2 cellular contexts compared by ENCODE assay signal in the genomic region with DNA sequence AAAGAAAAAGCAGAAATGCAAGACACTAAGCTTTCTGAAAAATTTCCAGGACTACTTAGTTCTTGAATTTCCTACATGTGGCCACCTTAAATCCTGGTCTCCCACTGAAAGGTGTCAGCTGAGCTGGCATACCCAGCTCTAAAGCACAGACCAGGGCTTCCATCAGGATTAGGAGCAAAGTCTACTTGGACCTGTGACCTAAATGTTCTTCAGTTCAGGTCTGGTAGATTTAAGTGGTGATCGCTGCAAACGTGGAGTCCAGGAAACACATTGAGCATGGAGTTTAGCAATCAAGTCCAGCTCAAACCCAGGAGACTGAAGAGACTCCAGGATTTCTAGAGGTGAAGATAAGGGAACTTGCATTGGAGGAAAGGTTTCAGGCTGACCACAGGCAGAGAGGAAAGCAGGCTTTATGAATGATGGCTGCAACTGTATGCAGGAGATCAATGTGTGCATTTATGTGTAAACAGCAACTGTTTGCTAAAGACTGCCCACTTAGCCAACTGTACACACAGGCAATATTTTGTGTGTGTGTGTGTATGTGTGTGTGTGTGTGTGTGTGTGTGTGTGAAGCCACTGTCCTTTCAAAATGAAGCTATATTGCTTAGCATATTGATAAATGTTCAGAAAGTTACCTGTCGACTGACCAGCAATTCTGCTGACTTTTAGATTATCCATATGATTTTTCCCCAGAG.
TF ChIP-seq lines count a peak whose summit lies in the region.

No MANE protein-coding gene starts in this region.

TF ChIP-seq in GM23338, 12 proteins besides CTCF, POLR2A, EP300 and RAD21 (continued from another document):
- TF ChIP-seq, protein P1, sequence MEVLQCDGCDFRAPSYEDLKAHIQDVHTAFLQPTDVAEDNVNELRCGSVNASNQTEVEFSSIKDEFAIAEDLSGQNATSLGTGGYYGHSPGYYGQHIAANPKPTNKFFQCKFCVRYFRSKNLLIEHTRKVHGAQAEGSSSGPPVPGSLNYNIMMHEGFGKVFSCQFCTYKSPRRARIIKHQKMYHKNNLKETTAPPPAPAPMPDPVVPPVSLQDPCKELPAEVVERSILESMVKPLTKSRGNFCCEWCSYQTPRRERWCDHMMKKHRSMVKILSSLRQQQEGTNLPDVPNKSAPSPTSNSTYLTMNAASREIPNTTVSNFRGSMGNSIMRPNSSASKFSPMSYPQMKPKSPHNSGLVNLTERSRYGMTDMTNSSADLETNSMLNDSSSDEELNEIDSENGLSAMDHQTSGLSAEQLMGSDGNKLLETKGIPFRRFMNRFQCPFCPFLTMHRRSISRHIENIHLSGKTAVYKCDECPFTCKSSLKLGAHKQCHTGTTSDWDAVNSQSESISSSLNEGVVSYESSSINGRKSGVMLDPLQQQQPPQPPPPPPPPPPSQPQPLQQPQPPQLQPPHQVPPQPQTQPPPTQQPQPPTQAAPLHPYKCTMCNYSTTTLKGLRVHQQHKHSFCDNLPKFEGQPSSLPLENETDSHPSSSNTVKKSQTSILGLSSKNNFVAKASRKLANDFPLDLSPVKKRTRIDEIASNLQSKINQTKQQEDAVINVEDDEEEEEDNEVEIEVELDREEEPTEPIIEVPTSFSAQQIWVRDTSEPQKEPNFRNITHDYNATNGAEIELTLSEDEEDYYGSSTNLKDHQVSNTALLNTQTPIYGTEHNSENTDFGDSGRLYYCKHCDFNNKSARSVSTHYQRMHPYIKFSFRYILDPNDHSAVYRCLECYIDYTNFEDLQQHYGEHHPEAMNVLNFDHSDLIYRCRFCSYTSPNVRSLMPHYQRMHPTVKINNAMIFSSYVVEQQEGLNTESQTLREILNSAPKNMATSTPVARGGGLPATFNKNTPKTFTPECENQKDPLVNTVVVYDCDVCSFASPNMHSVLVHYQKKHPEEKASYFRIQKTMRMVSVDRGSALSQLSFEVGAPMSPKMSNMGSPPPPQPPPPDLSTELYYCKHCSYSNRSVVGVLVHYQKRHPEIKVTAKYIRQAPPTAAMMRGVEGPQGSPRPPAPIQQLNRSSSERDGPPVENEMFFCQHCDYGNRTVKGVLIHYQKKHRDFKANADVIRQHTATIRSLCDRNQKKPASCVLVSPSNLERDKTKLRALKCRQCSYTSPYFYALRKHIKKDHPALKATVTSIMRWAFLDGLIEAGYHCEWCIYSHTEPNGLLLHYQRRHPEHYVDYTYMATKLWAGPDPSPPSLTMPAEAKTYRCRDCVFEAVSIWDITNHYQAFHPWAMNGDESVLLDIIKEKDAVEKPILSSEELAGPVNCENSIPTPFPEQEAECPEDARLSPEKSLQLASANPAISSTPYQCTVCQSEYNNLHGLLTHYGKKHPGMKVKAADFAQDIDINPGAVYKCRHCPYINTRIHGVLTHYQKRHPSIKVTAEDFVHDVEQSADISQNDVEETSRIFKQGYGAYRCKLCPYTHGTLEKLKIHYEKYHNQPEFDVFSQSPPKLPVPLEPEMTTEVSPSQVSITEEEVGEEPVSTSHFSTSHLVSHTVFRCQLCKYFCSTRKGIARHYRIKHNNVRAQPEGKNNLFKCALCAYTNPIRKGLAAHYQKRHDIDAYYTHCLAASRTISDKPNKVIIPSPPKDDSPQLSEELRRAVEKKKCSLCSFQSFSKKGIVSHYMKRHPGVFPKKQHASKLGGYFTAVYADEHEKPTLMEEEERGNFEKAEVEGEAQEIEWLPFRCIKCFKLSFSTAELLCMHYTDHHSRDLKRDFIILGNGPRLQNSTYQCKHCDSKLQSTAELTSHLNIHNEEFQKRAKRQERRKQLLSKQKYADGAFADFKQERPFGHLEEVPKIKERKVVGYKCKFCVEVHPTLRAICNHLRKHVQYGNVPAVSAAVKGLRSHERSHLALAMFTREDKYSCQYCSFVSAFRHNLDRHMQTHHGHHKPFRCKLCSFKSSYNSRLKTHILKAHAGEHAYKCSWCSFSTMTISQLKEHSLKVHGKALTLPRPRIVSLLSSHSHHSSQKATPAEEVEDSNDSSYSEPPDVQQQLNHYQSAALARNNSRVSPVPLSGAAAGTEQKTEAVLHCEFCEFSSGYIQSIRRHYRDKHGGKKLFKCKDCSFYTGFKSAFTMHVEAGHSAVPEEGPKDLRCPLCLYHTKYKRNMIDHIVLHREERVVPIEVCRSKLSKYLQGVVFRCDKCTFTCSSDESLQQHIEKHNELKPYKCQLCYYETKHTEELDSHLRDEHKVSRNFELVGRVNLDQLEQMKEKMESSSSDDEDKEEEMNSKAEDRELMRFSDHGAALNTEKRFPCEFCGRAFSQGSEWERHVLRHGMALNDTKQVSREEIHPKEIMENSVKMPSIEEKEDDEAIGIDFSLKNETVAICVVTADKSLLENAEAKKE (CRISPR knock-in tag; IDR thresholded peaks at IDR 0.05), result no peak

TF ChIP-seq in liver, 16 proteins besides CTCF, POLR2A, EP300 and RAD21 (continued from another document):
- TF ChIP-seq REST (IDR thresholded peaks at IDR 0.05), result peak; percentile 34
- no peak for TF ChIP-seq TAF1 (conservative IDR thresholded peaks at IDR 0.05)
- peak; percentile 93 to 97 for TF ChIP-seq HNF4A (conservative IDR thresholded peaks at IDR 0.05)
- peak; percentile 47 for TF ChIP-seq YY1 (IDR thresholded peaks at IDR 0.05)
- peak; percentile 46 for TF ChIP-seq MAX (IDR thresholded peaks at IDR 0.05)
- peak; percentile 83 for TF ChIP-seq SP1 (IDR thresholded peaks at IDR 0.05)
- TF ChIP-seq ZBTB33 (IDR thresholded peaks at IDR 0.05), result peak; percentile 29
- TF ChIP-seq RXRA (IDR thresholded peaks at IDR 0.05), result peak; percentile 55 to 74
